In genomic region chr1:16513412-16514106, GRCh38 we compare ENCODE assay signal across 8 cellular contexts. TPM values are rescaled to one million over a fixed set of nuclear protein-coding genes. Genes with fewer than 3 reads are reported as not detected.
DNase-seq lines count a peak whose midpoint lies in the region; ATAC-seq, FAIRE-seq and TF ChIP-seq lines count a peak whose summit lies in the region.
"Not testable (repeated sequence)": the region's sequence is repeated elsewhere in the genome, so short reads cannot be mapped to it uniquely, and the experiment has no call there.

No MANE protein-coding gene starts in this region.

- H3K9me3 Mint-ChIP-seq in activated naive CD8-positive, alpha-beta T cell treated with anti-CD3 and anti-CD28 coated beads, Interleukin-2, amount 50 U/mL, for 24 hours: not testable (repeated sequence)

- not testable (repeated sequence) for H3K27ac Mint-ChIP-seq in activated naive CD8-positive, alpha-beta T cell treated with anti-CD3 and anti-CD28 coated beads, Interleukin-2, amount 50 U/mL, for 24 hours

- TF ChIP-seq POLR2A in A549 (IDR thresholded peaks at IDR 0.05; ENCODE audit: low read length): peak; percentile 42; the same call in 1 of the 2 replicates

- H3K4me3 ChIP-seq in A549: peak overlapping the region; percentile 36; the same call in 2 of the 3 replicates
- H3K4me3 ChIP-seq in left ventricle myocardium inferior: peak overlapping the region; percentile 48

- H3K36me3 Mint-ChIP-seq in activated naive CD8-positive, alpha-beta T cell treated with anti-CD3 and anti-CD28 coated beads, Interleukin-2, amount 50 U/mL, for 24 hours (ENCODE audit: low read depth): not testable (repeated sequence)

- not testable (repeated sequence) for H3K36me3 ChIP-seq in left ventricle myocardium inferior

- H3K4me1 ChIP-seq in A549, left ventricle myocardium inferior: not testable (repeated sequence)

- DNase-seq in A549 (ENCODE audit: low read depth in 1 of 2, low spot score in 1 of 2) (peak; percentile 67 to 95), NCI-H146 treated with DMSO at 0.1 percent for 48 hours (lab: John Stamatoyannopoulos, UW; ENCODE audit: unreplicated experiment) (peak; percentile 87), SKM-1 (lab: John Stamatoyannopoulos, UW; ENCODE audit: unreplicated experiment) (peak; percentile 35), renal cortical epithelial cell (ENCODE audit: low read depth) (peak; percentile 97)
- peak; percentile 57 for DNase-seq in activated naive CD8-positive, alpha-beta T cell treated with anti-CD3 and anti-CD28 coated beads, Interleukin-2, amount 50 U/mL, for 24 hours
- DNase-seq in left ventricle myocardium inferior: not testable (repeated sequence)

- H3K4me1 Mint-ChIP-seq in activated naive CD8-positive, alpha-beta T cell treated with anti-CD3 and anti-CD28 coated beads, Interleukin-2, amount 50 U/mL, for 24 hours: not testable (repeated sequence)

- intact Hi-C loops in left ventricle myocardium inferior (cut with micrococcal nuclease): not testable (repeated sequence)

- not testable (repeated sequence) for TF ChIP-seq RAD21 in A549 (conservative IDR thresholded peaks at IDR 0.05 in 1 of 2, IDR thresholded peaks at IDR 0.05 in 1 of 2)

- peak overlapping the region; percentile 84 for H3K4me2 ChIP-seq in A549

- POLR2A ChIA-PET in A549 (lab: Yijun Ruan, JAX): interaction anchor here (0.7 to 1.2 kb wide), 4 partner anchors 19 to 382 kb away, joined by 3 to 5 read pairs (median 4); partner anchors contain the start of gene RNU1-2

- not testable (repeated sequence) for H3K27me3 Mint-ChIP-seq in activated naive CD8-positive, alpha-beta T cell treated with anti-CD3 and anti-CD28 coated beads, Interleukin-2, amount 50 U/mL, for 24 hours

- H3K9me3 ChIP-seq in A549; left ventricle myocardium inferior (replicated peaks): not testable (repeated sequence)

- 3% methylated on average over 26 of the region's 26 CpGs for WGBS in A549 (ENCODE audit: missing lambda C conversion rate)

- CTCF ChIA-PET in A549 (lab: Yijun Ruan, JAX): interaction anchor here (0.7 kb wide), 1 partner anchor 1571 kb away, joined by 3 read pairs; no protein-coding TSS in a partner anchor

- TF ChIP-seq CTCF in A549 (IDR thresholded peaks at IDR 0.05); left ventricle myocardium inferior (IDR thresholded peaks at IDR 0.05; ENCODE audit: borderline replicate concordance): not testable (repeated sequence)

- peak overlapping the region; percentile 67 to 82; a peak in 5 of 6 replicates for H3K27ac ChIP-seq in A549
- H3K27ac ChIP-seq in left ventricle myocardium inferior (replicated peaks): peak overlapping the region; percentile 84

- not testable (repeated sequence) for FAIRE-seq in A549 (lab: Jason Lieb, UNC)

- ATAC-seq in A549 (peak; percentile 100), GM18519 (IDR thresholded peaks at IDR 0.05; ENCODE audit: low FRiP score, unreplicated experiment) (peak; percentile 82), HG02970 (IDR thresholded peaks at IDR 0.05; ENCODE audit: low FRiP score, unreplicated experiment) (peak; percentile 89)
- peak; percentile 100 for ATAC-seq in activated naive CD8-positive, alpha-beta T cell treated with anti-CD3 and anti-CD28 coated beads, Interleukin-2, amount 50 U/mL, for 24 hours

- not testable (repeated sequence) for TF ChIP-seq EP300 in A549 (IDR thresholded peaks at IDR 0.05)

- not testable (repeated sequence) for H3K4me3 Mint-ChIP-seq in activated naive CD8-positive, alpha-beta T cell treated with anti-CD3 and anti-CD28 coated beads, Interleukin-2, amount 50 U/mL, for 24 hours

- H3K27me3 ChIP-seq in left ventricle myocardium inferior (ENCODE audit: low read depth): peaks cover 18% of the 10 kb centered on the region

TF ChIP-seq in A549, 52 proteins besides CTCF, POLR2A, EP300 and RAD21 (continues in another document):
- TF ChIP-seq, protein P1, sequence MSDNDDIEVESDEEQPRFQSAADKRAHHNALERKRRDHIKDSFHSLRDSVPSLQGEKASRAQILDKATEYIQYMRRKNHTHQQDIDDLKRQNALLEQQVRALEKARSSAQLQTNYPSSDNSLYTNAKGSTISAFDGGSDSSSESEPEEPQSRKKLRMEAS (IDR thresholded peaks at IDR 0.05): peak; percentile 35
- TF ChIP-seq HMGXB4 (CRISPR knock-in tag; IDR thresholded peaks at IDR 0.05; ENCODE audit: borderline replicate concordance) (peak; percentile 88; the same call in 1 of the 2 replicates), RARB (CRISPR knock-in tag; IDR thresholded peaks at IDR 0.05) (peak; percentile 99), PBX3 (IDR thresholded peaks at IDR 0.05) (peak; percentile 53; the same call in 1 of the 2 replicates), EHF (CRISPR knock-in tag; IDR thresholded peaks at IDR 0.05) (0 out of 2 replicates have a peak, but pooled peaks have one; percentile 51), MAFK (IDR thresholded peaks at IDR 0.05; ENCODE audit: partially characterized antibody) (peak; percentile 12), HOXA7 (CRISPR knock-in tag; IDR thresholded peaks at IDR 0.05) (peak; percentile 99), BCL3 (IDR thresholded peaks at IDR 0.05) (peak; percentile 99), GATA3 (IDR thresholded peaks at IDR 0.05; ENCODE audit: borderline replicate concordance) (peak; percentile 41; the same call in 1 of the 2 replicates), TP53 (CRISPR knock-in tag; IDR thresholded peaks at IDR 0.05) (peak; percentile 99), FOSB (CRISPR knock-in tag; IDR thresholded peaks at IDR 0.05) (peak; percentile 99), JUN (IDR thresholded peaks at IDR 0.05) (peak; percentile 94 to 98), TFCP2L1 (CRISPR knock-in tag; IDR thresholded peaks at IDR 0.05) (peak; percentile 99)
- TF ChIP-seq, protein P2, sequence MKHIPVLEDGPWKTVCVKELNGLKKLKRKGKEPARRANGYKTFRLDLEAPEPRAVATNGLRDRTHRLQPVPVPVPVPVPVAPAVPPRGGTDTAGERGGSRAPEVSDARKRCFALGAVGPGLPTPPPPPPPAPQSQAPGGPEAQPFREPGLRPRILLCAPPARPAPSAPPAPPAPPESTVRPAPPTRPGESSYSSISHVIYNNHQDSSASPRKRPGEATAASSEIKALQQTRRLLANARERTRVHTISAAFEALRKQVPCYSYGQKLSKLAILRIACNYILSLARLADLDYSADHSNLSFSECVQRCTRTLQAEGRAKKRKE (CRISPR knock-in tag; IDR thresholded peaks at IDR 0.05; ENCODE audit: low read depth): peak; percentile 77; the same call in 1 of the 2 replicates

RNA-seq across cellular contexts. Expression of gene RNU1-1, which starts 0.5 kb away (rescaled TPM):
- 56.2 TPM in 1 of 2 replicates, not detected in the other for polyA plus RNA-seq in A549 (2011; rRNA removed)
- not detected in 2 replicates for polyA plus RNA-seq in A549 (2012; cell fraction: cytosol; rRNA removed)
- not detected in 2 replicates for polyA plus RNA-seq in A549 (2012; cell fraction: nucleus; rRNA removed)
- polyA plus RNA-seq in A549 (2017; fragmentation: RNase III; extraction: RNeasy Plus Mini Kit Qiagen cat#74134 plus additional on column Dnase treatment): 6.5 to 8.5 TPM (median 6.6 TPM) in 3 replicates
- polyA minus RNA-seq in A549 (2011; rRNA and poly(A)+ RNA removed): 38,453 and 40,699 TPM in 2 replicates
- total RNA-seq in left ventricle myocardium inferior: 6,072 TPM
- under 0.01 TPM in 2 replicates for total RNA-seq in renal cortical epithelial cell

Comparison
In these comparisons a context has a peak if more than half of its experiments do, and no peak if none do; other contexts are left out.
1. RNA of gene RNU1-1, which starts 0.5 kb away (total RNA-seq): 6,072 TPM in left ventricle myocardium inferior (single experiment); under 0.01 TPM in renal cortical epithelial cell; every median in the first group is over 1,000 times any median in the second.
2. Peak in every context shown above with its lines, with median percentiles within 50 percentile points of each other: ATAC-seq.